In genomic region chr6:109008061-109008460, GRCh38 we compare ENCODE assay signal across 8 cellular contexts.
DNase-seq lines count a peak whose midpoint lies in the region; ATAC-seq, FAIRE-seq and TF ChIP-seq lines count a peak whose summit lies in the region.

No MANE protein-coding gene starts in this region.

- no peaks in the 10 kb centered on the region for H3K36me3 Mint-ChIP-seq in neural progenitor cell

- H3K4me2 ChIP-seq in DOHH2 (ENCODE audit: low read length) (peak overlapping the region; percentile 89), neural progenitor cell (peak overlapping the region; percentile 95)

- TF ChIP-seq CTCF in DOHH2 (IDR thresholded peaks at IDR 0.05; ENCODE audit: low read depth, low read length, poor library complexity, severe bottlenecking) (no peak), neural progenitor cell (IDR thresholded peaks at IDR 0.05) (no peak)

- H3K4me1 Mint-ChIP-seq in neural progenitor cell, result peaks cover 8% of the 10 kb centered on the region

- H3K27me3 ChIP-seq in DOHH2 (ENCODE audit: control insufficient read depth, low read length) (no peaks in the 10 kb centered on the region), HUES6 (ENCODE audit: control insufficient read depth, insufficient read depth, low read length) (no peaks in the 10 kb centered on the region), neural progenitor cell (no peaks in the 10 kb centered on the region)

- peak overlapping the region; percentile 64 for H3K4me3 Mint-ChIP-seq in neural progenitor cell

- no peak overlapping the region for H2AFZ ChIP-seq in neural progenitor cell (replicated peaks)

- H3K9ac ChIP-seq in HUES6 (ENCODE audit: low read length), result no peak overlapping the region
- H3K9ac ChIP-seq in neural progenitor cell, result no peak overlapping the region

- no peaks in the 10 kb centered on the region for H3K36me3 ChIP-seq in DOHH2 (ENCODE audit: control insufficient read depth, low read length)
- H3K36me3 ChIP-seq in HUES6 (ENCODE audit: control insufficient read depth, insufficient read depth, low read length), result no peaks in the 10 kb centered on the region
- no peaks in the 10 kb centered on the region for H3K36me3 ChIP-seq in neural progenitor cell

- H3K4me3 ChIP-seq in DOHH2 (ENCODE audit: low read length) (peak overlapping the region; percentile 86), HUES6 (ENCODE audit: low read depth, low read length) (peak overlapping the region; percentile 93), neural progenitor cell (peak overlapping the region; percentile 86)

- H3K27ac Mint-ChIP-seq in neural progenitor cell, result no peak overlapping the region

- H4K20me1 ChIP-seq in DOHH2 (ENCODE audit: control insufficient read depth, insufficient read depth, low read depth, low read length), result no peaks in the 10 kb centered on the region
- H4K20me1 ChIP-seq in neural progenitor cell (ENCODE audit: low read depth), result no peaks in the 10 kb centered on the region

- H3K27me3 Mint-ChIP-seq in neural progenitor cell (ENCODE audit: insufficient read depth, low read depth), result no peaks in the 10 kb centered on the region

- H3K79me2 ChIP-seq in DOHH2 (ENCODE audit: control insufficient read depth, low read length) (no peaks in the 10 kb centered on the region; the same call in 1 of the 2 replicates), neural progenitor cell (ENCODE audit: low read depth) (peaks cover 53% of the 10 kb centered on the region)

- peaks cover 36% of the 10 kb centered on the region for H3K4me1 ChIP-seq in DOHH2 (ENCODE audit: control insufficient read depth, low read length)
- peaks cover 21% of the 10 kb centered on the region for H3K4me1 ChIP-seq in HUES6 (ENCODE audit: control insufficient read depth, insufficient read depth, low read length)
- peaks cover 21% of the 10 kb centered on the region for H3K4me1 ChIP-seq in neural progenitor cell

- H3K9me3 ChIP-seq in DOHH2 (ENCODE audit: control insufficient read depth, insufficient read depth, low read length) (no peaks in the 10 kb centered on the region), HUES6 (ENCODE audit: control insufficient read depth, insufficient read depth, low read depth, low read length) (no peaks in the 10 kb centered on the region), neural progenitor cell (ENCODE audit: low read depth) (no peaks in the 10 kb centered on the region)

- H3K9me3 Mint-ChIP-seq in neural progenitor cell, result no peaks in the 10 kb centered on the region

- no peak overlapping the region for H3K27ac ChIP-seq in DOHH2 (ENCODE audit: low read depth, low read length)
- 0 out of 2 replicates have a peak overlapping the region, but pooled peaks have one; percentile 77 for H3K27ac ChIP-seq in HUES6 (ENCODE audit: low read depth, low read length)
- H3K27ac ChIP-seq in neural progenitor cell, result no peak overlapping the region

- peak; percentile 84 for FAIRE-seq in colon (lab: Jason Lieb, UNC)

- no peaks in the 10 kb centered on the region for H3K9me2 ChIP-seq in DOHH2 (replicated peaks; ENCODE audit: control insufficient read depth, low read length)

- ATAC-seq in GM19328 (IDR thresholded peaks at IDR 0.05; ENCODE audit: unreplicated experiment) (no peak), GM19467 (IDR thresholded peaks at IDR 0.05; ENCODE audit: unreplicated experiment) (no peak)

- H3F3A ChIP-seq in DOHH2 (ENCODE audit: control insufficient read depth, insufficient read depth) (peaks cover 12% of the 10 kb centered on the region), neural progenitor cell (ENCODE audit: low read depth) (peaks cover 9% of the 10 kb centered on the region)

- DNase-seq in neural progenitor cell (ENCODE audit: low spot score) (peak; percentile 17), erythroblast (lab: John Stamatoyannopoulos, UW) (no peak), DMS153 (lab: John Stamatoyannopoulos, UW) (no peak)

- TF ChIP-seq POLR2A in erythroblast (IDR thresholded peaks at IDR 0.05; ENCODE audit: low read length), result no peak
